In genomic region chr6:152954443-152954842, GRCh38 we compare ENCODE assay signal across 18 cellular contexts. TPM values are rescaled to one million over a fixed set of nuclear protein-coding genes. Genes with fewer than 3 reads are reported as not detected.
A peak's percentile ranks its signal among the peaks of the same experiment; 100 is the strongest.
DNase-seq lines count a peak whose midpoint lies in the region; ATAC-seq and TF ChIP-seq lines count a peak whose summit lies in the region.
"Had no signal": no experiment of that assay in that cellular context is flagged by ENCODE, and none has a peak within 500 bp of the region (broad histone marks: within the 10 kb centered on the region; RNA-seq: fewer than 3 reads in every experiment).

No MANE protein-coding gene starts in this region.

- peak; percentile 25 for TF ChIP-seq CTCF in GM13977 (IDR thresholded peaks at IDR 0.05; ENCODE audit: extremely low read depth, insufficient read depth, missing control alignments)
- peak; percentile 25 for TF ChIP-seq CTCF in brain microvascular endothelial cell (IDR thresholded peaks at IDR 0.05; ENCODE audit: low read depth, low read length, missing control alignments)
- TF ChIP-seq CTCF in gastroesophageal sphincter (IDR thresholded peaks at IDR 0.05): no peak

- H3K4me3 Mint-ChIP-seq in T-cell: no peak overlapping the region
- H3K4me3 Mint-ChIP-seq: B cell, IgD-negative memory B cell had no signal

- DNase-seq in AML-193 (lab: John Stamatoyannopoulos, UW): peak; percentile 5 to 51
- DNase-seq in GM13977 (ENCODE audit: low spot score): no peak
- DNase-seq in HuH-7 (ENCODE audit: low spot score): peak; percentile 23
- no peak for DNase-seq in brain microvascular endothelial cell
- DNase-seq in NCI-H748 (lab: John Stamatoyannopoulos, UW; ENCODE audit: unreplicated experiment): no peak
- no peak for DNase-seq in iPS-NIHi11 (ENCODE audit: low spot score)
- DNase-seq in T-cell: no peak
- DNase-seq: activated gamma-delta T cell treated with Interleukin-2 at 50 U/mL for 16 hours; aorta; hippocampal formation; left ventricle myocardium inferior; NCI-H146; NK-92 treated with Interleukin-12 subunit alpha and Interleukin-12 subunit beta, amount 100 ng/mL, for 24 hours; testis had no signal

- POLR2A ChIA-PET in T-cell (lab: Charles Lee): interaction anchor here in 1 of 2 donors (0.6 kb wide), 1 partner anchor 150 kb away, joined by 3 read pairs; no protein-coding TSS in a partner anchor

- H3K4me1 ChIP-seq in gastroesophageal sphincter: no peaks in the 10 kb centered on the region
- H3K4me1 ChIP-seq: left ventricle myocardium inferior, testis had no signal

- H3K27me3 ChIP-seq in brain microvascular endothelial cell (replicated peaks) (no peaks in the 10 kb centered on the region), gastroesophageal sphincter (peaks cover 4% of the 10 kb centered on the region)
- H3K27me3 ChIP-seq: SJSA1, testis had no signal

- in situ Hi-C loops in GM13977 (cut with MboI; ENCODE audit: low pct_unique_long_range_greater_than_20kb, low sequenced_read_pairs, unreplicated experiment) (no loop called here), brain microvascular endothelial cell (cut with HindIII; ENCODE audit: low pct_ligation_motif_present, low sequenced_read_pairs) (no loop called here)

- H3K36me3 Mint-ChIP-seq in T-cell: no peaks in the 10 kb centered on the region
- H3K36me3 Mint-ChIP-seq: IgD-negative memory B cell had no signal

- peaks cover 0 to 8% (median 0%) of the 10 kb centered on the region in 3 donors for H3K9me3 ChIP-seq in gastroesophageal sphincter
- H3K9me3 ChIP-seq: testis had no signal

- ATAC-seq in T-cell (replicated peaks in 1 of 4) (no peak), gastroesophageal sphincter (no peak)

- 56 to 59% methylated on average over 2 to 3 of the region's 3 CpGs for WGBS in gastroesophageal sphincter (ENCODE audit: low coverage in 1 of 2), 2 donors

- H3K27ac Mint-ChIP-seq in T-cell: no peak overlapping the region
- H3K27ac Mint-ChIP-seq: B cell, IgD-negative memory B cell had no signal

- H3K9me3 Mint-ChIP-seq in T-cell: no peaks in the 10 kb centered on the region
- H3K9me3 Mint-ChIP-seq: IgD-negative memory B cell had no signal

- H3K27me3 Mint-ChIP-seq in T-cell: peaks cover 19 to 21% of the 10 kb centered on the region in 2 donors

- TF ChIP-seq POLR2A in gastroesophageal sphincter (IDR thresholded peaks at IDR 0.05): no peak

- H3K4me3 ChIP-seq in brain microvascular endothelial cell (ENCODE audit: low read depth, low read length): no peak overlapping the region
- no peak overlapping the region for H3K4me3 ChIP-seq in gastroesophageal sphincter
- H3K4me3 ChIP-seq: left ventricle myocardium inferior, SJSA1, testis had no signal

- no peaks in the 10 kb centered on the region for H3K4me1 Mint-ChIP-seq in T-cell
- H3K4me1 Mint-ChIP-seq: B cell had no signal

- CTCF ChIA-PET in T-cell (lab: Charles Lee): interaction anchor here (0.6 to 1.4 kb wide), 6 partner anchors 12 to 517 kb away, joined by 3 to 5 read pairs (median 3); no protein-coding TSS in a partner anchor

- H3K36me3 ChIP-seq in brain microvascular endothelial cell (replicated peaks) (no peaks in the 10 kb centered on the region), gastroesophageal sphincter (no peaks in the 10 kb centered on the region)
- H3K36me3 ChIP-seq: left ventricle myocardium inferior, SJSA1 had no signal

- no peak for TF ChIP-seq EP300 in gastroesophageal sphincter (IDR thresholded peaks at IDR 0.05)

- H3K27ac ChIP-seq in brain microvascular endothelial cell: no peak overlapping the region
- H3K27ac ChIP-seq in gastroesophageal sphincter: no peak overlapping the region
- H3K27ac ChIP-seq: left ventricle myocardium inferior, SJSA1, testis had no signal

RNA-seq across cellular contexts. Expression of gene FBXO5, which starts 28.4 kb away (rescaled TPM):
- 1 to 10 TPM; 4.4 to 9.3 (median 8.1) TPM for total RNA-seq in T-cell
- total RNA-seq in gastroesophageal sphincter: 1 to 10 TPM; 2.2 to 5.9 (median 3.2) TPM

RNA-seq across cellular contexts. Expression of gene MTRF1L, which starts 48.1 kb away (rescaled TPM):
- 10 to 100 TPM in 3 of 5 donors, 1 to 10 TPM in 2; 7.0 to 12.2 (median 11.0) TPM for total RNA-seq in T-cell
- total RNA-seq in gastroesophageal sphincter: 10 to 100 TPM; 18.7 to 33.2 (median 24.8) TPM

Comparison
In these comparisons a context has a peak if more than half of its experiments do, and no peak if none do; other contexts are left out.
1. DNase-seq: peak in AML-193 (2 of 2) and HuH-7 (single experiment); none in GM13977 (single experiment), brain microvascular endothelial cell (single experiment), NCI-H748 (single experiment), iPS-NIHi11 (single experiment) and T-cell (0 of 34).
2. CTCF ChIP-seq: peak in GM13977 (single experiment) and brain microvascular endothelial cell (single experiment); none in gastroesophageal sphincter (0 of 4).